26 cellular contexts compared by ENCODE assay signal in genomic region chr20:51566594-51566993, GRCh38. TPM values are rescaled to one million over a fixed set of nuclear protein-coding genes. Genes with fewer than 3 reads are reported as not detected.
"Had no signal": no experiment of that assay in that cellular context is flagged by ENCODE, and none has a peak within 500 bp of the region (broad histone marks: within the 10 kb centered on the region; RNA-seq: fewer than 3 reads in every experiment).

No MANE protein-coding gene starts in this region.

- DNase-seq: activated CD4-positive, alpha-beta T cell treated with anti-CD3 and anti-CD28 coated beads for 36 hours; activated CD4-positive, alpha-beta T cell treated with anti-CD3 and anti-CD28 coated beads, Interleukin-2, amount 10 ng/mL, durations not matched to agents 7 days and 5 days; activated CD4-positive, alpha-beta T cell treated with anti-CD3 and anti-CD28 coated beads, Interleukin-2, amount 50 U/mL, for 48 hours; activated CD8-positive, alpha-beta T cell treated with anti-CD3 and anti-CD28 coated beads, Interleukin-2, amount 10 ng/mL, durations not matched to agents 7 days and 5 days; activated naive CD4-positive, alpha-beta T cell treated with anti-CD3 and anti-CD28 coated beads, Interleukin-2, amount 10 ng/mL, durations not matched to agents 7 days and 5 days; activated naive CD8-positive, alpha-beta T cell treated with anti-CD3 and anti-CD28 coated beads, Interleukin-2, amount 50 U/mL, for 24 hours; activated T-cell treated with anti-CD3 and anti-CD28 coated beads, Interleukin-2, amount 50 U/mL, for 24 hours; cerebellar nuclear complex; NCI-H1092 treated with DMSO at 0.1 percent for 48 hours; NCI-H146; NCI-H187; NCI-H2029 treated with DMSO at 0.1 percent for 48 hours; NCI-H2107; NCI-H2171; NCI-H510A; NCI-H526; NCI-H748 treated with DMSO at 0.1 percent for 48 hours; PC-9; SIG-M5 had no signal

- H3K4me2 ChIP-seq: PC-9 had no signal

- ATAC-seq: activated CD4-positive, alpha-beta T cell treated with anti-CD3 and anti-CD28 coated beads for 36 hours; activated CD4-positive, CD25-positive, alpha-beta regulatory T cell treated with anti-CD3 and anti-CD28 coated beads, Interleukin-2, amount 50 U/mL, for 24 hours; activated CD8-positive, alpha-beta T cell treated with anti-CD3 and anti-CD28 coated beads, Interleukin-2, amount 10 ng/mL, durations not matched to agents 7 days and 5 days; activated naive CD8-positive, alpha-beta T cell treated with anti-CD3 and anti-CD28 coated beads, Interleukin-2, amount 50 U/mL, for 24 hours; Right ventricle myocardium inferior; WTC11 had no signal

- H2AFZ ChIP-seq: PC-9 had no signal

- FAIRE-seq: bronchial epithelial cell, RCC 7860, TTC549 had no signal

- H3K27ac ChIP-seq: PC-9, RWPE1 had no signal

- H3K4me3 ChIP-seq: PC-9 had no signal

RNA-seq across cellular contexts. Expression of gene NFATC2, which starts 24.1 kb away (rescaled TPM):
- total RNA-seq: bronchial epithelial cell had no signal
